ENCODE assay signal across 26 cellular contexts in the genomic region with DNA sequence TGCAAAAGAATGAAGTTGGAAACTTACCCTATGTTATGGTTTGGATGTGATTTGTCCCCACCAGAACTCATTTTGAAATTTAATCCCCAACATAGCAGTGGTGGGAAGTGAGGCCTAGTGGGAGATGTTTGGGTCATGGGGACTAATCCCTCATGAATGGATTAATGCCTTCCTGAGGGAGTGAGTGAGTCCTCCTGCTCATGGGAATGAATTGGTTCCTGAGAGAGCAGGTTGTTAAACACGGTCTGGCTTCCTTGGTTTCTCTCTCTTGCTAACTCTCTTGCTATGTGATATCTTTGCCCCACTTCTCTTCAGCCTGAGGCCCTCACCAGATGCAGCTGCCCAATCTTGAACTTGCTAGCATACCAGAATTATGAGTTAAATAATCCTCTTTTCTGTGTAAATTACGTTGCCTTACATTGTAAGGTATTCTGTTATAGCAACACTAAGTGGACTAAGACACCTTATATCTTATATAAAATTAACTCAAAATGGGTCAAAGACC.
"Had no signal": no experiment of that assay in that cellular context is flagged by ENCODE, and none has a peak within 500 bp of the region (broad histone marks: within the 10 kb centered on the region; RNA-seq: fewer than 3 reads in every experiment).

No MANE protein-coding gene starts in this region.

- H3K4me2 ChIP-seq: hepatocyte, smooth muscle cell had no signal

- H3K27me3 ChIP-seq: heart right ventricle, hepatocyte, neutrophil, right atrium auricular region, right lobe of liver, testis, thyroid gland, uterus had no signal

- H3K27ac ChIP-seq: heart right ventricle, hepatocyte, left ventricle myocardium inferior, neutrophil, psoas muscle, right atrium auricular region, right lobe of liver, testis, thyroid gland, uterus had no signal

- ATAC-seq: heart right ventricle; mucosa of descending colon; naive thymus-derived CD4-positive, alpha-beta T cell; natural killer cell treated with Interleukin-12 subunit alpha and Interleukin-12 subunit beta and Interleukin-15 and Interleukin-18, amount 100 ng/mL, for 72 hours; psoas muscle; right lobe of liver; stimulated activated memory B cell treated with anti-CD40 and anti-IgM and Interleukin-4, amounts not matched to agents 10 μg/mL and 1 μg/mL and 100 μg/mL, for 72 hours; stimulated activated naive CD8-positive, alpha-beta T cell treated with anti-CD3 and anti-CD28 coated beads, Interleukin-15, amount 100 ng/mL, for 72 hours had no signal

- H2AFZ ChIP-seq: hepatocyte had no signal

- H3K36me3 Mint-ChIP-seq: natural killer cell treated with Interleukin-12 subunit alpha and Interleukin-12 subunit beta and Interleukin-15 and Interleukin-18, amount 100 ng/mL, for 72 hours had no signal

- H3K36me3 ChIP-seq: heart right ventricle, left ventricle myocardium inferior, neutrophil, right atrium auricular region, right lobe of liver, thyroid gland, uterus had no signal

- H3K27ac Mint-ChIP-seq: naive thymus-derived CD4-positive, alpha-beta T cell; natural killer cell treated with Interleukin-12 subunit alpha and Interleukin-12 subunit beta and Interleukin-15 and Interleukin-18, amount 100 ng/mL, for 72 hours; stimulated activated memory B cell treated with anti-CD40 and anti-IgM and Interleukin-4, amounts not matched to agents 10 μg/mL and 1 μg/mL and 100 μg/mL, for 72 hours; stimulated activated naive CD8-positive, alpha-beta T cell treated with anti-CD3 and anti-CD28 coated beads, Interleukin-15, amount 100 ng/mL, for 72 hours; type B pancreatic cell had no signal

- H3K9me3 ChIP-seq: heart right ventricle, left ventricle myocardium inferior, mucosa of descending colon, neutrophil, psoas muscle, right atrium auricular region, right lobe of liver, testis, thyroid gland, uterus had no signal

- DNase-seq: heart right ventricle; islet precursor cell; left ventricle myocardium inferior; midbrain; mucosa of descending colon; naive thymus-derived CD4-positive, alpha-beta T cell; occipital lobe; psoas muscle; right lobe of liver; stimulated activated CD4-positive, alpha-beta T cell treated with anti-CD3 and anti-CD28 coated beads, Interleukin-1b, Interleukin-23, amount 100 ng/mL, for 48 hours; stimulated activated CD4-positive, alpha-beta T cell treated with anti-CD3 and anti-CD28 coated beads, Interleukin-2, amount 100 ng/mL, for 48 hours; stimulated activated CD4-positive, alpha-beta T cell treated with anti-CD3 and anti-CD28 coated beads, Interleukin-4, amount 100 ng/mL, for 4 hours; stimulated activated CD8-positive, alpha-beta memory T cell treated with anti-CD3 and anti-CD28 coated beads, Interleukin-4, amount 100 ng/mL, for 48 hours; stimulated activated naive CD4-positive, alpha-beta T cell treated with Interleukin-2 at 50 U/mL for 16 hours; stimulated activated naive CD8-positive, alpha-beta T cell treated with anti-CD3 and anti-CD28 coated beads, Interleukin-15, amount 100 ng/mL, for 72 hours; testis; thyroid gland; uterus had no signal

- H3K4me3 ChIP-seq: heart right ventricle, hepatocyte, left ventricle myocardium inferior, lung, mucosa of descending colon, psoas muscle, right atrium auricular region, right lobe of liver, smooth muscle cell, testis, thyroid gland, uterus had no signal

- H3K4me3 Mint-ChIP-seq: naive thymus-derived CD4-positive, alpha-beta T cell; natural killer cell treated with Interleukin-12 subunit alpha and Interleukin-12 subunit beta and Interleukin-15 and Interleukin-18, amount 100 ng/mL, for 72 hours; stimulated activated memory B cell treated with anti-CD40 and anti-IgM and Interleukin-4, amounts not matched to agents 10 μg/mL and 1 μg/mL and 100 μg/mL, for 72 hours; stimulated activated naive CD8-positive, alpha-beta T cell treated with anti-CD3 and anti-CD28 coated beads, Interleukin-15, amount 100 ng/mL, for 72 hours; type B pancreatic cell had no signal

- H3K9me3 Mint-ChIP-seq: type B pancreatic cell had no signal

- H3K79me2 ChIP-seq: hepatocyte had no signal

- H3K4me1 ChIP-seq: heart right ventricle, left ventricle myocardium inferior, psoas muscle, right atrium auricular region, right lobe of liver, testis, thyroid gland, uterus had no signal

- H3K4me1 Mint-ChIP-seq: stimulated activated memory B cell treated with anti-CD40 and anti-IgM and Interleukin-4, amounts not matched to agents 10 μg/mL and 1 μg/mL and 100 μg/mL, for 72 hours had no signal

- H3K27me3 Mint-ChIP-seq: naive thymus-derived CD4-positive, alpha-beta T cell; stimulated activated memory B cell treated with anti-CD40 and anti-IgM and Interleukin-4, amounts not matched to agents 10 μg/mL and 1 μg/mL and 100 μg/mL, for 72 hours; stimulated activated naive CD8-positive, alpha-beta T cell treated with anti-CD3 and anti-CD28 coated beads, Interleukin-15, amount 100 ng/mL, for 72 hours; type B pancreatic cell had no signal
